ENCODE assay signal across 8 cellular contexts in genomic region chrX:21745756-21746155, GRCh38. TPM values are rescaled to one million over a fixed set of nuclear protein-coding genes. Genes with fewer than 3 reads are reported as not detected.
A peak's percentile ranks its signal among the peaks of the same experiment; 100 is the strongest.
DNase-seq lines count a peak whose midpoint lies in the region; ATAC-seq and TF ChIP-seq lines count a peak whose summit lies in the region.

No MANE protein-coding gene starts in this region.

- ATAC-seq in body of pancreas (no peak), GM19397 (IDR thresholded peaks at IDR 0.05; ENCODE audit: unreplicated experiment) (no peak)

- no peak overlapping the region for H3K27ac ChIP-seq in body of pancreas
- H3K27ac ChIP-seq in tibial artery, result no peak overlapping the region

- TF ChIP-seq POLR2A in body of pancreas (IDR thresholded peaks at IDR 0.05), result no peak

- TF ChIP-seq CTCF in body of pancreas (IDR thresholded peaks at IDR 0.05), result peak; percentile 15 to 57 (median 39)
- peak; percentile 22 to 31 for TF ChIP-seq CTCF in tibial artery (IDR thresholded peaks at IDR 0.05)

- CTCF ChIA-PET in HEK293T (lab: Yijun Ruan, JAX), result interaction anchor here (0.6 to 2.9 kb wide), 4 partner anchors 12 to 1224 kb away, joined by 3 to 7 read pairs (median 4); partner anchors contain the start of gene SMPX

- DNase-seq in DMS53 treated with DMSO at 0.1 percent for 48 hours (lab: John Stamatoyannopoulos, UW; ENCODE audit: unreplicated experiment), result peak; percentile 25
- DNase-seq in HEK293T (ENCODE audit: extremely low spot score), result peak; percentile 28
- peak in 4 of 5 donors; percentile 6 to 27 (median 8) for DNase-seq in T-helper 1 cell
- DNase-seq in body of pancreas, result peak; percentile 25 to 61 (median 36)
- DNase-seq in lung microvascular endothelial cell (ENCODE audit: low read depth in 2 of 2), result peak; percentile 23 to 51
- peak in 1 of 2 donors; percentile 27 for DNase-seq in tibial artery
- no peak for DNase-seq in putamen (ENCODE audit: low spot score)

- POLR2A ChIA-PET in HEK293T (lab: Yijun Ruan, JAX), result no interaction called here

- H3K9me3 ChIP-seq in body of pancreas (no peaks in the 10 kb centered on the region), tibial artery (no peaks in the 10 kb centered on the region)

- no peaks in the 10 kb centered on the region for H3K36me3 ChIP-seq in body of pancreas (replicated peaks in 1 of 2; ENCODE audit: insufficient read depth in 1 of 2, low read depth in 2 of 2)
- H3K36me3 ChIP-seq in tibial artery, result no peaks in the 10 kb centered on the region

- intact Hi-C loops in body of pancreas (cut with DNase I), result no loop called here
- intact Hi-C loops in tibial artery (cut with DNase I; ENCODE audit: low total_unique reads), result no loop called here

- 24 to 26% methylated on average over 4 of the region's 4 CpGs for WGBS in body of pancreas, 2 donors

- H3K4me1 ChIP-seq in body of pancreas, result peaks cover 5% of the 10 kb centered on the region
- H3K4me1 ChIP-seq in tibial artery, result no peaks in the 10 kb centered on the region

- H3K4me3 ChIP-seq in body of pancreas, result no peak overlapping the region
- H3K4me3 ChIP-seq in tibial artery, result no peak overlapping the region

- H3K27me3 ChIP-seq in body of pancreas (no peaks in the 10 kb centered on the region), tibial artery (no peaks in the 10 kb centered on the region)

TF ChIP-seq in HEK293T, 16 proteins besides CTCF, POLR2A, EP300 and RAD21:
- no peak for TF ChIP-seq ARNT (IDR thresholded peaks at IDR 0.05)
- TF ChIP-seq TARDBP (IDR thresholded peaks at IDR 0.05), result no peak
- no peak for TF ChIP-seq FOXM1 (IDR thresholded peaks at IDR 0.05; ENCODE audit: borderline replicate concordance)
- no peak for TF ChIP-seq ZNF384 (IDR thresholded peaks at IDR 0.05)
- TF ChIP-seq LEF1 (IDR thresholded peaks at IDR 0.05; ENCODE audit: borderline replicate concordance), result no peak

RNA-seq across cellular contexts. Expression of gene SMPX, which starts 12.2 kb away (rescaled TPM):
- total RNA-seq in body of pancreas (not detected), lung microvascular endothelial cell (not detected in 2 replicates)
